Comparison of ENCODE assay signal across 8 cellular contexts in genomic region chrX:34578237-34578636, GRCh38.
DNase-seq lines count a peak whose midpoint lies in the region; ATAC-seq, FAIRE-seq and TF ChIP-seq lines count a peak whose summit lies in the region.

No MANE protein-coding gene starts in this region.

- intact Hi-C loops in PC-3 (cut with micrococcal nuclease): no loop called here

- no peak overlapping the region for H3K4me2 ChIP-seq in PC-3 (ENCODE audit: low read length)

- H3K9me3 ChIP-seq in PC-3 (ENCODE audit: low read length) (no peaks in the 10 kb centered on the region), small intestine (ENCODE audit: control insufficient read depth, low read depth) (no peaks in the 10 kb centered on the region)

- no TSS peak for BruUV-seq in PC-3 (replicated peaks; lab: Mats Ljungman, UMichigan)

- no peaks in the 10 kb centered on the region for H3K79me2 ChIP-seq in PC-3 (ENCODE audit: low read length)

- no peaks in the 10 kb centered on the region for H4K20me1 ChIP-seq in PC-3 (ENCODE audit: low read length)

- H3K4me1 ChIP-seq in PC-3 (ENCODE audit: insufficient read depth, low read length): no peaks in the 10 kb centered on the region
- H3K4me1 ChIP-seq in small intestine (ENCODE audit: control insufficient read depth in 2 of 2, insufficient read depth in 1 of 2, low read depth in 1 of 2, low read length in 1 of 2): no peaks in the 10 kb centered on the region

- WGBS in small intestine, 3 donors: 3 to 6% (median 5%) methylated on average over 2 of the region's 2 CpGs

- no peak for ATAC-seq in PC-3
- ATAC-seq in GM18870 (IDR thresholded peaks at IDR 0.05; ENCODE audit: unreplicated experiment): no peak

- TF ChIP-seq CTCF in PC-3 (conservative IDR thresholded peaks at IDR 0.05; ENCODE audit: low read depth, low read length): peak; percentile 57

- no peaks in the 10 kb centered on the region for H3F3A ChIP-seq in PC-3 (ENCODE audit: low read length, unreplicated experiment)

- H3K36me3 ChIP-seq in PC-3 (ENCODE audit: low read depth, low read length): no peaks in the 10 kb centered on the region
- H3K36me3 ChIP-seq in small intestine (ENCODE audit: control insufficient read depth in 2 of 2, insufficient read depth in 2 of 2, low read length in 2 of 2): no peaks in the 10 kb centered on the region

- H3K27me3 ChIP-seq in PC-3 (ENCODE audit: low read length) (no peaks in the 10 kb centered on the region), small intestine (ENCODE audit: control insufficient read depth in 2 of 2, insufficient read depth in 2 of 2, low read length in 2 of 2) (no peaks in the 10 kb centered on the region)

- H3K4me3 ChIP-seq in PC-3 (ENCODE audit: low read length) (no peak overlapping the region), small intestine (ENCODE audit: low read depth in 1 of 2, low read length in 2 of 2) (no peak overlapping the region)

- POLR2A ChIA-PET in PC-3 (lab: Charles Lee; ENCODE audit: unreplicated experiment): no interaction called here

- H2AFZ ChIP-seq in PC-3 (ENCODE audit: low read length): no peak overlapping the region

- no peaks in the 10 kb centered on the region for H3K9me2 ChIP-seq in PC-3 (replicated peaks; ENCODE audit: low read length)

- peak; percentile 82 for FAIRE-seq in small intestine (lab: Jason Lieb, UNC)

- no peak overlapping the region for H3K9ac ChIP-seq in PC-3 (ENCODE audit: low read length)

- H3K27ac ChIP-seq in PC-3 (ENCODE audit: low read length) (no peak overlapping the region), small intestine (ENCODE audit: low read depth in 1 of 2, low read length in 1 of 2) (no peak overlapping the region)

- CTCF ChIA-PET in PC-3 (lab: Charles Lee): no interaction called here

- DNase-seq in NCI-H510A treated with DMSO at 0.1 percent for 48 hours (lab: John Stamatoyannopoulos, UW): peak; percentile 38
- DNase-seq in NCI-H510A (lab: John Stamatoyannopoulos, UW): no peak
- DNase-seq in PC-3: peak; percentile 57
- peak; percentile 37 for DNase-seq in fibroblast of the conjunctiva (ENCODE audit: low read depth)
- DNase-seq in small intestine: peak; percentile 0
- DNase-seq in activated CD4-positive, alpha-beta T cell treated with anti-CD3 and anti-CD28 coated beads for 48 hours: no peak
- no peak for DNase-seq in mesenteric fat pad (ENCODE audit: low spot score)

Comparison
In these comparisons a context has a peak if more than half of its experiments do, and no peak if none do; other contexts are left out.
1. DNase-seq: peak in NCI-H510A treated with DMSO at 0.1 percent for 48 hours (single experiment), PC-3 (single experiment), fibroblast of the conjunctiva (single experiment) and small intestine (single experiment); none in NCI-H510A (single experiment), activated CD4-positive, alpha-beta T cell treated with anti-CD3 and anti-CD28 coated beads for 48 hours (single experiment) and mesenteric fat pad (single experiment).